Comparison of ENCODE assay signal across 14 cellular contexts in the genomic region with DNA sequence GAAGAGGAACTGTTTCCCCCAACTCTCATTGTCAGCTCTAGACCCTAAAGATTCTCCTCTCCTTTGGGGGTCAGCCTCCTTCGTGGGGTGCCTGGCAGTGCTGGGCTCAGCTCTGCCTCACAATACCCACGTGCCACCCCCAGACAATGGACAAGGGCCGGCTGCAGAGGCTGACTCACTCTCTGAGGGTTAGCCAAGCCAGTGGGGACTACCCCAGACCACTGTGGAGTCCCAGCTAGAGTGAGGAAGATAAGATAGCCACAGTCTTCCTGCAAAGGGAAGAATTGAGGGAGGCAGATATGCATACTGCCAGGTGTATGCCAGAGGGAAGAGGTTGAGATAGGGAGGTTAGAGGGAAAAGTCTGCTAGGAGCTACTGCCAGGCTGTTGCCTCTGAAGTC. TPM values are rescaled to one million over a fixed set of nuclear protein-coding genes. Genes with fewer than 3 reads are reported as not detected.
DNase-seq lines count a peak whose midpoint lies in the region; ATAC-seq and TF ChIP-seq lines count a peak whose summit lies in the region.
"Had no signal": no experiment of that assay in that cellular context is flagged by ENCODE, and none has a peak within 500 bp of the region (broad histone marks: within the 10 kb centered on the region; RNA-seq: fewer than 3 reads in every experiment).

No MANE protein-coding gene starts in this region.

- no peak overlapping the region for H3K4me3 Mint-ChIP-seq in MCF 10A (ENCODE audit: unreplicated experiment)
- H3K4me3 Mint-ChIP-seq: T-helper 2 cell treated with Interferon-gamma antibody and Interleukin-4, amounts not matched to agents 5 μg/mL and 100 μg/mL, for 36 hours had no signal

- no peaks in the 10 kb centered on the region for H3K27me3 ChIP-seq in left ventricle myocardium inferior (ENCODE audit: low read depth)
- no peaks in the 10 kb centered on the region for H3K27me3 ChIP-seq in lower lobe of right lung (ENCODE audit: low read depth)
- no peaks in the 10 kb centered on the region for H3K27me3 ChIP-seq in upper lobe of right lung

- no peaks in the 10 kb centered on the region for H3K36me3 Mint-ChIP-seq in MCF 10A (ENCODE audit: insufficient read depth, unreplicated experiment)

- intact Hi-C loops in left ventricle myocardium inferior (cut with micrococcal nuclease): no loop called here
- intact Hi-C loops in left cardiac atrium (cut with DNase I): loop anchor here (10.0 kb wide), 2 partner anchors 47 to 167 kb away; a partner anchor contains a TSS
- intact Hi-C loops in MCF 10A (cut with micrococcal nuclease): no loop called here
- intact Hi-C loops in lower lobe of right lung (cut with DNase I): no loop called here
- intact Hi-C loops in upper lobe of right lung (cut with DNase I): loop anchor here (10.0 kb wide), 1 partner anchor 467 kb away; no protein-coding TSS in a partner anchor

- no peaks in the 10 kb centered on the region for H3K9me3 Mint-ChIP-seq in MCF 10A (ENCODE audit: unreplicated experiment)
- H3K9me3 Mint-ChIP-seq: T-helper 2 cell treated with Interferon-gamma antibody and Interleukin-4, amounts not matched to agents 5 μg/mL and 100 μg/mL, for 36 hours had no signal

- peak overlapping the region; percentile 43 for H3K4me3 ChIP-seq in left ventricle myocardium inferior
- H3K4me3 ChIP-seq in lower lobe of right lung: peak overlapping the region; percentile 46
- H3K4me3 ChIP-seq in upper lobe of right lung: peak overlapping the region; percentile 41
- H3K4me3 ChIP-seq: esophagus squamous epithelium had no signal

- TF ChIP-seq CTCF in left ventricle myocardium inferior (IDR thresholded peaks at IDR 0.05; ENCODE audit: borderline replicate concordance) (no peak), MCF 10A (IDR thresholded peaks at IDR 0.05; ENCODE audit: unreplicated experiment) (no peak), lower lobe of right lung (IDR thresholded peaks at IDR 0.05) (no peak), upper lobe of right lung (IDR thresholded peaks at IDR 0.05) (no peak)

- no peaks in the 10 kb centered on the region for H3K27me3 Mint-ChIP-seq in MCF 10A (ENCODE audit: insufficient read depth, unreplicated experiment)

- ATAC-seq in left cardiac atrium (no peak), lower lobe of right lung (no peak), upper lobe of right lung (no peak)
- ATAC-seq: left colon, psoas muscle had no signal

- H3K9me3 ChIP-seq in left ventricle myocardium inferior (replicated peaks): no peaks in the 10 kb centered on the region
- no peaks in the 10 kb centered on the region for H3K9me3 ChIP-seq in lower lobe of right lung
- H3K9me3 ChIP-seq in upper lobe of right lung: no peaks in the 10 kb centered on the region
- H3K9me3 ChIP-seq: esophagus squamous epithelium, psoas muscle had no signal

- peaks cover 24% of the 10 kb centered on the region for H3K4me1 Mint-ChIP-seq in MCF 10A (ENCODE audit: insufficient read depth, unreplicated experiment)

- peaks cover 15% of the 10 kb centered on the region for H3K36me3 ChIP-seq in left ventricle myocardium inferior
- H3K36me3 ChIP-seq in lower lobe of right lung: no peaks in the 10 kb centered on the region
- no peaks in the 10 kb centered on the region for H3K36me3 ChIP-seq in upper lobe of right lung
- H3K36me3 ChIP-seq: esophagus squamous epithelium had no signal

- DNase-seq in left ventricle myocardium inferior (no peak), left cardiac atrium (no peak), MCF 10A (ENCODE audit: unreplicated experiment) (peak; percentile 54), lower lobe of right lung (no peak), upper lobe of right lung (no peak), T1000 (lab: John Stamatoyannopoulos, UW) (no peak), AML-193 (lab: John Stamatoyannopoulos, UW) (no peak)
- DNase-seq in activated CD4-positive, alpha-beta T cell treated with anti-CD3 and anti-CD28 coated beads, Interleukin-2, amount 50 U/mL, for 1 hour: no peak
- DNase-seq: amniotic stem cell, esophagus squamous epithelium, left colon, NCI-H2029, psoas muscle had no signal

- H3K4me1 ChIP-seq in left ventricle myocardium inferior (peaks cover 80% of the 10 kb centered on the region), lower lobe of right lung (peaks cover 43% of the 10 kb centered on the region), upper lobe of right lung (peaks cover 30% of the 10 kb centered on the region)

- CTCF ChIA-PET in MCF 10A (lab: Yijun Ruan, JAX): interaction anchor here (0.6 to 2.4 kb wide), 4 partner anchors 9 to 477 kb away, joined by 4 to 7 read pairs (median 4); no protein-coding TSS in a partner anchor

- no peak overlapping the region for H3K27ac Mint-ChIP-seq in MCF 10A (ENCODE audit: low read depth, unreplicated experiment)

- peak overlapping the region; percentile 82 for H3K27ac ChIP-seq in left ventricle myocardium inferior (replicated peaks)
- H3K27ac ChIP-seq in lower lobe of right lung: peak overlapping the region; percentile 53
- H3K27ac ChIP-seq in upper lobe of right lung: peak overlapping the region; percentile 65
- H3K27ac ChIP-seq: psoas muscle had no signal

- POLR2A ChIA-PET in MCF 10A (lab: Yijun Ruan, JAX): interaction anchor here (0.6 kb wide), 2 partner anchors 176 to 477 kb away, joined by 3 read pairs; a partner anchor contains a TSS

- no TSS peak for BruUV-seq in MCF 10A (replicated peaks; lab: Mats Ljungman, UMichigan)

RNA-seq across cellular contexts. Expression of a gene that starts 13.5 kb away (rescaled TPM):
- 24.0 TPM for total RNA-seq in left ventricle myocardium inferior
- total RNA-seq in left cardiac atrium: 10 to 100 TPM; 11.6 to 17.4 TPM
- 33.5 and 38.1 TPM in 2 replicates for total RNA-seq in MCF 10A (2022)
- 37.3 TPM for total RNA-seq in lower lobe of right lung
- total RNA-seq in upper lobe of right lung: 40.9 TPM

RNA-seq across cellular contexts. Expression of a gene that starts 39.7 kb away (rescaled TPM):
- total RNA-seq in left ventricle myocardium inferior (not detected), left cardiac atrium (under 1 TPM; 0.06 to 0.10 TPM), MCF 10A (2022) (not detected in 2 replicates), lower lobe of right lung (0.32 TPM), upper lobe of right lung (0.20 TPM)
- total RNA-seq: left colon, psoas muscle had no signal

Comparison
In these comparisons a context has a peak if more than half of its experiments do, and no peak if none do; other contexts are left out.
1. intact Hi-C loops: an anchor here in left cardiac atrium (10.0 kb wide) and upper lobe of right lung (10.0 kb wide); none called in left ventricle myocardium inferior, MCF 10A and lower lobe of right lung.